In the genomic region with DNA sequence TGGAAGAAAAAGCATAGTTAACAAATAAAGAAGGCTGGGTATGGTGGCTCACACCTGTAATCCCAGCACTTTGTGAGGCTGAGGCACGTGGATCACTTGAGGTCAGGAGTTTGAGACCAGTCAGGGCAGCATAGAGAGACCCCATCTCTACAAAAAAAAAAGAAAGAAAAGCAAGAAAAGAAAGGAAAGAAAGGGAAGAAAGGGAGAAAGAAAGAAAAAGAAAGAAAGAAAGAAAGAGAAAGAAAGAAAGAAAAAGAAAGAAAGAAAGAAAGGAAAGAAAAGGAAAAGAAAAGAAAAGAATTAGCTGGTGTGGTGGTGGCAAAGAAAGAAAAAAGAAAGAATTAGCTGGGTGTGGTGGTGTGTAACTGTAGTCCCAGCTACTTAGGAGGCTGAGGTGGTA, we compare ENCODE assay signal across 16 cellular contexts.
"Had no signal": no experiment of that assay in that cellular context is flagged by ENCODE, and none has a peak within 500 bp of the region (broad histone marks: within the 10 kb centered on the region; RNA-seq: fewer than 3 reads in every experiment).

No MANE protein-coding gene starts in this region.

- H3K27ac Mint-ChIP-seq: activated CD4-positive, alpha-beta memory T cell treated with anti-CD3 and anti-CD28 coated beads, Interleukin-2, amount 10 ng/mL, durations not matched to agents 7 days and 5 days; T-cell had no signal

- H3K27me3 Mint-ChIP-seq: T-cell had no signal

- ATAC-seq: activated CD4-positive, CD25-positive, alpha-beta regulatory T cell treated with anti-CD3 and anti-CD28 coated beads, Interleukin-2, amount 50 U/mL, for 24 hours; left colon; naive thymus-derived CD4-positive, alpha-beta T cell; psoas muscle; T-cell had no signal

- H3K27me3 ChIP-seq: esophagus muscularis mucosa, thyroid gland had no signal

- H3K36me3 Mint-ChIP-seq: T-cell had no signal

- H3K27ac ChIP-seq: psoas muscle, thyroid gland had no signal

- DNase-seq: activated CD4-positive, alpha-beta memory T cell treated with anti-CD3 and anti-CD28 coated beads, Interleukin-2, amount 10 ng/mL, durations not matched to agents 7 days and 5 days; activated CD8-positive, alpha-beta memory T cell treated with anti-CD3 and anti-CD28 coated beads, Interleukin-2, amount 50 U/mL, for 48 hours; activated effector memory CD4-positive, alpha-beta T cell treated with anti-CD3 and anti-CD28 coated beads, Interleukin-2, amount 50 U/mL, for 16 hours; glutamatergic neuron; left colon; mammary epithelial cell; psoas muscle; stimulated activated CD4-positive, alpha-beta T cell treated with anti-CD3 and anti-CD28 coated beads, Interleukin-4, amount 100 ng/mL, for 1 hour; stimulated activated CD8-positive, alpha-beta memory T cell treated with anti-CD3 and anti-CD28 coated beads, Interleukin-4, amount 100 ng/mL, for 48 hours; T-cell; thyroid gland had no signal

- H3K9me3 Mint-ChIP-seq: activated CD4-positive, alpha-beta memory T cell treated with anti-CD3 and anti-CD28 coated beads, Interleukin-2, amount 10 ng/mL, durations not matched to agents 7 days and 5 days; naive thymus-derived CD4-positive, alpha-beta T cell; T-cell had no signal

- H3K9me3 ChIP-seq: esophagus muscularis mucosa, psoas muscle, thyroid gland had no signal

- H3K36me3 ChIP-seq: thyroid gland had no signal

- H3K4me3 ChIP-seq: esophagus muscularis mucosa, psoas muscle, thyroid gland had no signal

- H3K4me3 Mint-ChIP-seq: activated CD4-positive, alpha-beta memory T cell treated with anti-CD3 and anti-CD28 coated beads, Interleukin-2, amount 10 ng/mL, durations not matched to agents 7 days and 5 days; T-cell had no signal

- FAIRE-seq: colon, TTC549 had no signal
